In genomic region chr2:96913117-96913397, GRCh38 we compare ENCODE assay signal across 14 cellular contexts. TPM values are rescaled to one million over a fixed set of nuclear protein-coding genes. Genes with fewer than 3 reads are reported as not detected.
A peak's percentile ranks its signal among the peaks of the same experiment; 100 is the strongest.
DNase-seq lines count a peak whose midpoint lies in the region; ATAC-seq and TF ChIP-seq lines count a peak whose summit lies in the region.
"Had no signal": no experiment of that assay in that cellular context is flagged by ENCODE, and none has a peak within 500 bp of the region (broad histone marks: within the 10 kb centered on the region; RNA-seq: fewer than 3 reads in every experiment).

No MANE protein-coding gene starts in this region.

- H3K79me2 ChIP-seq in Loucy (ENCODE audit: insufficient read depth, low read length) (no peaks in the 10 kb centered on the region), trophoblast cell (ENCODE audit: control insufficient read depth, insufficient read depth, low read length, poor library complexity) (no peaks in the 10 kb centered on the region)

- peak overlapping the region; percentile 59 for H3K4me3 Mint-ChIP-seq in activated CD8-positive, alpha-beta memory T cell treated with anti-CD3 and anti-CD28 coated beads, Interleukin-2, amount 10 ng/mL, durations not matched to agents 7 days and 5 days
- H3K4me3 Mint-ChIP-seq: neural crest cell had no signal

- H4K12ac ChIP-seq in trophoblast cell (ENCODE audit: low read depth, low read length) = no peak overlapping the region

- H3K18ac ChIP-seq in trophoblast cell (ENCODE audit: low read length) = no peak overlapping the region

- H3K9ac ChIP-seq in Loucy (ENCODE audit: low read depth, low read length, poor library complexity, severe bottlenecking) (peak overlapping the region; percentile 33), trophoblast cell (ENCODE audit: low read length) (no peak overlapping the region)

- H3F3A ChIP-seq in Loucy (ENCODE audit: low read depth) = no peaks in the 10 kb centered on the region

- H3K4ac ChIP-seq in trophoblast cell (ENCODE audit: low read depth, low read length) = no peak overlapping the region

- H3K27ac ChIP-seq in caudate nucleus (ENCODE audit: low read depth, low read length) (peak overlapping the region; percentile 92), trophoblast cell (ENCODE audit: low read depth, low read length) (no peak overlapping the region)
- H3K27ac ChIP-seq: left lung had no signal

- H3K9me3 ChIP-seq in Loucy (ENCODE audit: insufficient read depth, low read depth, low read length) (no peaks in the 10 kb centered on the region), trophoblast cell (ENCODE audit: insufficient read depth, low read depth, low read length) (no peaks in the 10 kb centered on the region)
- H3K9me3 ChIP-seq: adrenal gland, HAP-1 had no signal

- H3K4me3 ChIP-seq in Loucy (ENCODE audit: low read length, poor library complexity, severe bottlenecking) = no peak overlapping the region
- no peak overlapping the region for H3K4me3 ChIP-seq in trophoblast cell (ENCODE audit: low read depth, low read length)
- H3K4me3 ChIP-seq: adrenal gland, HAP-1, left lung had no signal

- peaks cover 13% of the 10 kb centered on the region for H3K9me3 Mint-ChIP-seq in activated CD8-positive, alpha-beta memory T cell treated with anti-CD3 and anti-CD28 coated beads, Interleukin-2, amount 10 ng/mL, durations not matched to agents 7 days and 5 days (ENCODE audit: low read depth)
- H3K9me3 Mint-ChIP-seq: neural crest cell had no signal

- no peaks in the 10 kb centered on the region for H4K20me1 ChIP-seq in Loucy (ENCODE audit: insufficient read depth, low read length, poor library complexity, severe bottlenecking)

- H3K4me2 ChIP-seq in Loucy (ENCODE audit: low read depth, low read length, poor library complexity, severe bottlenecking) = peak overlapping the region; percentile 73
- no peak overlapping the region for H3K4me2 ChIP-seq in trophoblast cell (ENCODE audit: low read length)

- no peak overlapping the region for H2BK5ac ChIP-seq in trophoblast cell (ENCODE audit: low read depth, low read length, poor library complexity)

- CTCF ChIA-PET in activated CD8-positive, alpha-beta memory T cell treated with anti-CD3 and anti-CD28 coated beads, Interleukin-2, amount 10 ng/mL, durations not matched to agents 7 days and 5 days (lab: Charles Lee) = interaction anchor here (0.9 to 1.7 kb wide), 3 partner anchors 26 to 199 kb away, joined by 3 to 4 read pairs (median 4); partner anchors contain the start of gene ANKRD39

- H3K79me1 ChIP-seq in trophoblast cell (ENCODE audit: low read length) = peaks cover 24% of the 10 kb centered on the region

- WGBS in trophoblast cell (ENCODE audit: extremely low coverage, insufficient coverage, insufficient read length) = no CpG with 5 or more reads among the region's 5 CpGs

- H2AK5ac ChIP-seq in trophoblast cell (ENCODE audit: low read length) = no peak overlapping the region

- peak overlapping the region; percentile 90 for H3K27ac Mint-ChIP-seq in activated CD8-positive, alpha-beta memory T cell treated with anti-CD3 and anti-CD28 coated beads, Interleukin-2, amount 10 ng/mL, durations not matched to agents 7 days and 5 days

- H2AFZ ChIP-seq in Loucy (ENCODE audit: low read length) (no peak overlapping the region), trophoblast cell (ENCODE audit: insufficient read depth, low read length, poor library complexity) (no peak overlapping the region)

- H3K14ac ChIP-seq in trophoblast cell (ENCODE audit: low read length) = peak overlapping the region; percentile 15

- no peak for ATAC-seq in activated CD8-positive, alpha-beta memory T cell treated with anti-CD3 and anti-CD28 coated beads, Interleukin-2, amount 10 ng/mL, durations not matched to agents 7 days and 5 days

- no peak for DNase-seq in activated CD8-positive, alpha-beta memory T cell treated with anti-CD3 and anti-CD28 coated beads, Interleukin-2, amount 10 ng/mL, durations not matched to agents 7 days and 5 days
- no peak for DNase-seq in activated CD8-positive, alpha-beta memory T cell treated with anti-CD3 and anti-CD28 coated beads, Interleukin-2, amount 50 U/mL, for 48 hours
- peak in 3 of 61 donors; percentile 68 to 75 (median 70) for DNase-seq in caudate nucleus (lab: John Stamatoyannopoulos, UW)
- DNase-seq in trophoblast cell = no peak
- no peak for DNase-seq in AG20443 (ENCODE audit: low spot score)
- DNase-seq in DMS153 (lab: John Stamatoyannopoulos, UW) = no peak
- no peak for DNase-seq in stimulated activated CD4-positive, alpha-beta T cell treated with anti-CD3 and anti-CD28 coated beads, Interleukin-12 subunit alpha, Interleukin-12 subunit beta, amount 100 ng/mL, for 4 hours
- DNase-seq: cortex of kidney, left lung, NCI-H2029 treated with DMSO at 0.1 percent for 48 hours had no signal

- H3K4me1 Mint-ChIP-seq in activated CD8-positive, alpha-beta memory T cell treated with anti-CD3 and anti-CD28 coated beads, Interleukin-2, amount 10 ng/mL, durations not matched to agents 7 days and 5 days = peaks cover 27% of the 10 kb centered on the region

- peak overlapping the region; percentile 45 for H4K91ac ChIP-seq in trophoblast cell (ENCODE audit: low read depth, low read length)

- H2BK120ac ChIP-seq in trophoblast cell (ENCODE audit: insufficient read depth, low read length, poor library complexity) = peak overlapping the region; percentile 20

- no peak overlapping the region for H3K23ac ChIP-seq in trophoblast cell (ENCODE audit: low read length)

- no peak for TF ChIP-seq CTCF in Loucy (conservative IDR thresholded peaks at IDR 0.05; ENCODE audit: low read length)

- H3K4me1 ChIP-seq in Loucy (ENCODE audit: insufficient read depth, low read length, poor library complexity, severe bottlenecking) (peaks cover 24% of the 10 kb centered on the region), trophoblast cell (ENCODE audit: control insufficient read depth in 1 of 2, insufficient read depth in 2 of 2, low read length in 2 of 2) (peaks cover 32 to 35% of the 10 kb centered on the region in 2 experiments)
- H3K4me1 ChIP-seq: HAP-1 had no signal

- H4K8ac ChIP-seq in trophoblast cell (ENCODE audit: low read depth, low read length) = peak overlapping the region; percentile 6

- H3K36me3 ChIP-seq in Loucy (ENCODE audit: insufficient read depth, low read length) (no peaks in the 10 kb centered on the region), trophoblast cell (ENCODE audit: control insufficient read depth in 1 of 2, insufficient read depth in 2 of 2, low read length in 2 of 2) (no peaks in the 10 kb centered on the region)
- H3K36me3 ChIP-seq: adrenal gland, HAP-1, left lung had no signal

- H3K27me3 ChIP-seq in Loucy (ENCODE audit: insufficient read depth, low read length, poor library complexity, severe bottlenecking) (no peaks in the 10 kb centered on the region), trophoblast cell (ENCODE audit: insufficient read depth, low read length) (no peaks in the 10 kb centered on the region)
- H3K27me3 ChIP-seq: adrenal gland, left lung had no signal

- no peaks in the 10 kb centered on the region for H3K9me2 ChIP-seq in Loucy (replicated peaks; ENCODE audit: low read depth, low read length)

- peak overlapping the region; percentile 72 for H2BK12ac ChIP-seq in trophoblast cell (ENCODE audit: low read length)

- peaks cover 13% of the 10 kb centered on the region for H3K36me3 Mint-ChIP-seq in activated CD8-positive, alpha-beta memory T cell treated with anti-CD3 and anti-CD28 coated beads, Interleukin-2, amount 10 ng/mL, durations not matched to agents 7 days and 5 days

- H3K27me3 Mint-ChIP-seq in activated CD8-positive, alpha-beta memory T cell treated with anti-CD3 and anti-CD28 coated beads, Interleukin-2, amount 10 ng/mL, durations not matched to agents 7 days and 5 days = peaks cover 3% of the 10 kb centered on the region

RNA-seq across cellular contexts. Expression of gene SEMA4C, which starts 43.2 kb away (rescaled TPM):
- total RNA-seq in activated CD8-positive, alpha-beta memory T cell treated with anti-CD3 and anti-CD28 coated beads, Interleukin-2, amount 10 ng/mL, durations not matched to agents 7 days and 5 days = 10 to 100 TPM in 1 of 2 experiments, 1 to 10 TPM in 1; 9.7 to 11.6 TPM
- 157 and 161 TPM in 2 replicates for polyA plus RNA-seq in trophoblast cell (2013)

RNA-seq across cellular contexts. Expression of gene ANKRD39, which starts 55.2 kb away (rescaled TPM):
- 10 to 100 TPM; 32.6 to 42.6 TPM for total RNA-seq in activated CD8-positive, alpha-beta memory T cell treated with anti-CD3 and anti-CD28 coated beads, Interleukin-2, amount 10 ng/mL, durations not matched to agents 7 days and 5 days
- polyA plus RNA-seq in trophoblast cell (2013) = 32.8 and 33.4 TPM in 2 replicates
